Comparison of ENCODE assay signal across 13 cellular contexts in genomic region chr7:23346316-23346715, GRCh38. TPM values are rescaled to one million over a fixed set of nuclear protein-coding genes. Genes with fewer than 3 reads are reported as not detected.
DNase-seq lines count a peak whose midpoint lies in the region; ATAC-seq, FAIRE-seq and TF ChIP-seq lines count a peak whose summit lies in the region.
"Had no signal": no experiment of that assay in that cellular context is flagged by ENCODE, and none has a peak within 500 bp of the region (broad histone marks: within the 10 kb centered on the region; RNA-seq: fewer than 3 reads in every experiment).

No MANE protein-coding gene starts in this region.

- H3K9me3 Mint-ChIP-seq in activated T-helper 2 cell treated with anti-CD3 and anti-CD28 coated beads, Interferon-gamma antibody, Interleukin-2, Interleukin-4, amounts not matched to agents 10 μg/mL and 5 μg/mL and 100 μg/mL, durations not matched to agents 14 hours and 24 hours and 36 hours: no peaks in the 10 kb centered on the region

- no peak for TF ChIP-seq POLR2A in GM12892 (IDR thresholded peaks at IDR 0.05; ENCODE audit: low read depth, low read length)

- no peak for FAIRE-seq in GM12892 (lab: Jason Lieb, UNC)

- peaks cover 0 to 1% of the 10 kb centered on the region in 2 donors for H3K27me3 ChIP-seq in aorta (ENCODE audit: control insufficient read depth in 1 of 2, insufficient read depth in 2 of 2, low read length in 1 of 2)
- H3K27me3 ChIP-seq: colonic mucosa, ovary had no signal

- DNase-seq in NOMO-1 treated with DMSO at 0.1 percent for 48 hours (lab: John Stamatoyannopoulos, UW; ENCODE audit: unreplicated experiment) (peak; percentile 46), NOMO-1 treated with dmso at 0.1 percent for 144 hours (lab: John Stamatoyannopoulos, UW; ENCODE audit: unreplicated experiment) (no peak), retinal pigment epithelial cell (ENCODE audit: low read depth) (no peak), GM12892 (ENCODE audit: insufficient read length) (no peak), aorta (no peak), kidney tubule cell (ENCODE audit: low spot score) (no peak)
- DNase-seq in activated T-helper 2 cell treated with anti-CD3 and anti-CD28 coated beads, Interferon-gamma antibody, Interleukin-2, Interleukin-4, amounts not matched to agents 10 μg/mL and 5 μg/mL and 100 μg/mL, durations not matched to agents 14 hours and 24 hours and 36 hours (ENCODE audit: low spot score): no peak
- DNase-seq: colonic mucosa, GDM1, KBM-7, ovary had no signal

- H3K4me1 Mint-ChIP-seq in activated T-helper 2 cell treated with anti-CD3 and anti-CD28 coated beads, Interferon-gamma antibody, Interleukin-2, Interleukin-4, amounts not matched to agents 10 μg/mL and 5 μg/mL and 100 μg/mL, durations not matched to agents 14 hours and 24 hours and 36 hours (ENCODE audit: low read depth): peaks cover 43% of the 10 kb centered on the region

- peaks cover 2% of the 10 kb centered on the region for H3K9me3 ChIP-seq in aorta (ENCODE audit: control insufficient read depth, low read length)
- H3K9me3 ChIP-seq: colonic mucosa, HAP-1, ovary had no signal

- no peak for TF ChIP-seq CTCF in retinal pigment epithelial cell (conservative IDR thresholded peaks at IDR 0.05; ENCODE audit: low read depth, low read length)

- H3K36me3 Mint-ChIP-seq in activated T-helper 2 cell treated with anti-CD3 and anti-CD28 coated beads, Interferon-gamma antibody, Interleukin-2, Interleukin-4, amounts not matched to agents 10 μg/mL and 5 μg/mL and 100 μg/mL, durations not matched to agents 14 hours and 24 hours and 36 hours (ENCODE audit: low read depth): peaks cover 54% of the 10 kb centered on the region

- peak overlapping the region; percentile 68 for H3K4me3 Mint-ChIP-seq in activated T-helper 2 cell treated with anti-CD3 and anti-CD28 coated beads, Interferon-gamma antibody, Interleukin-2, Interleukin-4, amounts not matched to agents 10 μg/mL and 5 μg/mL and 100 μg/mL, durations not matched to agents 14 hours and 24 hours and 36 hours (ENCODE audit: low read depth)

- WGBS in aorta, 2 donors: 84 to 94% methylated on average over 8 of the region's 8 CpGs

- intact Hi-C loops in activated T-helper 2 cell treated with anti-CD3 and anti-CD28 coated beads, Interferon-gamma antibody, Interleukin-2, Interleukin-4, amounts not matched to agents 10 μg/mL and 5 μg/mL and 100 μg/mL, durations not matched to agents 14 hours and 24 hours and 36 hours (cut with micrococcal nuclease): loop anchor here (2.0 to 5.0 kb wide), 4 partner anchors 22 to 70 kb away; partner anchors contain the start of gene MALSU1
- intact Hi-C loops in aorta (cut with DNase I): no loop called here

- peak overlapping the region; percentile 5 for H3K4me3 ChIP-seq in retinal pigment epithelial cell (ENCODE audit: low read length)
- no peak overlapping the region for H3K4me3 ChIP-seq in aorta (ENCODE audit: low read length in 2 of 2)
- H3K4me3 ChIP-seq: colonic mucosa, HAP-1, ovary had no signal

- H3K36me3 ChIP-seq in aorta (ENCODE audit: control insufficient read depth in 1 of 2, insufficient read depth in 2 of 2, low read length in 1 of 2): no peaks in the 10 kb centered on the region
- H3K36me3 ChIP-seq: colonic mucosa, ovary had no signal

- ATAC-seq in HG03066 (IDR thresholded peaks at IDR 0.05; ENCODE audit: low read depth, unreplicated experiment) (peak; percentile 45), aorta (ENCODE audit: low FRiP score) (no peak)

- H3K27ac Mint-ChIP-seq in activated T-helper 2 cell treated with anti-CD3 and anti-CD28 coated beads, Interferon-gamma antibody, Interleukin-2, Interleukin-4, amounts not matched to agents 10 μg/mL and 5 μg/mL and 100 μg/mL, durations not matched to agents 14 hours and 24 hours and 36 hours: peak overlapping the region; percentile 62

- H3K27ac ChIP-seq in aorta (ENCODE audit: low read depth in 1 of 2, low read length in 2 of 2): no peak overlapping the region
- H3K27ac ChIP-seq: colonic mucosa, ovary had no signal

- H3K4me1 ChIP-seq in aorta (ENCODE audit: control insufficient read depth in 1 of 2, insufficient read depth in 2 of 2, low read length in 2 of 2): no peaks in the 10 kb centered on the region
- H3K4me1 ChIP-seq: colonic mucosa had no signal

- no peaks in the 10 kb centered on the region for H3K27me3 Mint-ChIP-seq in activated T-helper 2 cell treated with anti-CD3 and anti-CD28 coated beads, Interferon-gamma antibody, Interleukin-2, Interleukin-4, amounts not matched to agents 10 μg/mL and 5 μg/mL and 100 μg/mL, durations not matched to agents 14 hours and 24 hours and 36 hours (ENCODE audit: low read depth)

RNA-seq across cellular contexts. Expression of gene MALSU1, which starts 47.2 kb away (rescaled TPM):
- total RNA-seq in activated T-helper 2 cell treated with anti-CD3 and anti-CD28 coated beads, Interferon-gamma antibody, Interleukin-2, Interleukin-4, amounts not matched to agents 10 μg/mL and 5 μg/mL and 100 μg/mL, durations not matched to agents 14 hours and 24 hours and 36 hours: 83.6 and 89.0 TPM in 2 replicates
- polyA plus RNA-seq in GM12892 (2012; ENCODE audit: missing spikeins): 42.0 TPM
- 10 to 100 TPM; 32.1 to 43.4 TPM for total RNA-seq in aorta
- polyA plus RNA-seq in aorta: 10 to 100 TPM; 26.4 to 41.5 TPM
